Comparison of ENCODE assay signal across 14 cellular contexts in genomic region chr2:237465515-237466227, GRCh38. TPM values are rescaled to one million over a fixed set of nuclear protein-coding genes. Genes with fewer than 3 reads are reported as not detected.
DNase-seq lines count a peak whose midpoint lies in the region; ATAC-seq and TF ChIP-seq lines count a peak whose summit lies in the region.
"Had no signal": no experiment of that assay in that cellular context is flagged by ENCODE, and none has a peak within 500 bp of the region (broad histone marks: within the 10 kb centered on the region; RNA-seq: fewer than 3 reads in every experiment).

No MANE protein-coding gene starts in this region.

- TF ChIP-seq CTCF in choroid plexus epithelial cell (conservative IDR thresholded peaks at IDR 0.05; ENCODE audit: low read depth, low read length) (no peak), nephron progenitor cell (IDR thresholded peaks at IDR 0.05) (no peak), adrenal gland (IDR thresholded peaks at IDR 0.05) (no peak)

- no peaks in the 10 kb centered on the region for H3K36me3 Mint-ChIP-seq in nephron progenitor cell (ENCODE audit: low read depth)

- DNase-seq in Caki2 (ENCODE audit: low read depth) (peak; percentile 79), NOMO-1 (lab: John Stamatoyannopoulos, UW; ENCODE audit: unreplicated experiment in 2 of 2) (peak; percentile 46 to 57), choroid plexus epithelial cell (ENCODE audit: low read depth) (peak; percentile 99), nephron progenitor cell (no peak), adrenal gland (no peak), pons (ENCODE audit: low spot score) (no peak), cortex of kidney (lab: John Stamatoyannopoulos, UW) (no peak)
- DNase-seq: activated CD4-positive, alpha-beta T cell treated with anti-CD3 and anti-CD28 coated beads, Interleukin-2, amount 50 U/mL, for 4 hours; DMS79; midbrain; NCI-H1417 treated with DMSO at 0.1 percent for 48 hours; sigmoid colon had no signal

- in situ Hi-C loops in Caki2 (cut with HindIII; ENCODE audit: low pct_unique_long_range_greater_than_20kb, low sequenced_read_pairs) = no loop called here

- peaks cover 10% of the 10 kb centered on the region for H3K4me1 Mint-ChIP-seq in nephron progenitor cell

- H3K36me3 ChIP-seq in adrenal gland (replicated peaks in 1 of 2) = no peaks in the 10 kb centered on the region
- H3K36me3 ChIP-seq: esophagus muscularis mucosa, sigmoid colon had no signal

- H3K27me3 ChIP-seq in adrenal gland = no peaks in the 10 kb centered on the region
- H3K27me3 ChIP-seq: esophagus muscularis mucosa, sigmoid colon had no signal

- H3K4me3 Mint-ChIP-seq in nephron progenitor cell = no peak overlapping the region

- no peaks in the 10 kb centered on the region for H3K9me3 ChIP-seq in adrenal gland (replicated peaks in 1 of 3)
- H3K9me3 ChIP-seq: esophagus muscularis mucosa, sigmoid colon had no signal

- no peak for TF ChIP-seq POLR2A in adrenal gland (IDR thresholded peaks at IDR 0.05)

- peaks cover 7% of the 10 kb centered on the region for H3K27me3 Mint-ChIP-seq in nephron progenitor cell (ENCODE audit: low read depth, poor library complexity)

- ATAC-seq in HG02970 (IDR thresholded peaks at IDR 0.05; ENCODE audit: low FRiP score, unreplicated experiment) = no peak

- peak overlapping the region; percentile 85 for H3K27ac Mint-ChIP-seq in nephron progenitor cell

- intact Hi-C loops in adrenal gland (cut with DNase I) = no loop called here

- no peaks in the 10 kb centered on the region for H3K4me1 ChIP-seq in adrenal gland (replicated peaks in 1 of 2)
- H3K4me1 ChIP-seq: esophagus muscularis mucosa had no signal

- WGBS in adrenal gland, 4 donors = 82 to 92% (median 88%) methylated on average over 19 of the region's 19 CpGs

- H3K4me3 ChIP-seq in choroid plexus epithelial cell (ENCODE audit: low read depth, low read length) (no peak overlapping the region), adrenal gland (no peak overlapping the region)
- H3K4me3 ChIP-seq: esophagus muscularis mucosa, sigmoid colon had no signal

- peaks cover 6% of the 10 kb centered on the region for H3K9me3 Mint-ChIP-seq in nephron progenitor cell

- H3K27ac ChIP-seq in adrenal gland = no peak overlapping the region
- H3K27ac ChIP-seq: esophagus muscularis mucosa had no signal

RNA-seq across cellular contexts. Expression of gene MLPH, which starts 21.4 kb away (rescaled TPM):
- 27.2 and 33.8 TPM in 2 replicates for total RNA-seq in Caki2 (2014; rRNA removed; shearing (Covaris generic); ENCODE audit: low replicate concordance)
- 1 to 10 TPM in 3 of 8 donors, under 1 TPM in 4, not detected in 1; 0.12 to 1.9 (median 0.84) TPM for total RNA-seq in adrenal gland
- 1 to 10 TPM in 2 of 3 donors, under 1 TPM in 1; 0.57 to 3.6 (median 3.0) TPM for polyA plus RNA-seq in adrenal gland

RNA-seq across cellular contexts. Expression of gene COL6A3, which starts 51.7 kb away (rescaled TPM):
- 0.41 and 0.98 TPM in 2 replicates for total RNA-seq in Caki2 (2014; rRNA removed; shearing (Covaris generic); ENCODE audit: low replicate concordance)
- 10 to 100 TPM; 17.8 to 69.4 (median 43.7) TPM for total RNA-seq in adrenal gland
- polyA plus RNA-seq in adrenal gland = 10 to 100 TPM; 15.5 to 22.4 (median 19.7) TPM

Comparison
In these comparisons a context has a peak if more than half of its experiments do, and no peak if none do; other contexts are left out.
1. DNase-seq: peak in Caki2 (single experiment), NOMO-1 (2 of 2) and choroid plexus epithelial cell (single experiment); none in nephron progenitor cell (single experiment), adrenal gland (0 of 7), pons (single experiment) and cortex of kidney (single experiment).